1 cellular context compared by ENCODE assay signal in genomic region chr19:1252818-1253513, GRCh38.
TF ChIP-seq lines count a peak whose summit lies in the region.

No MANE protein-coding gene starts in this region.

TF ChIP-seq in GM23338, 12 proteins besides CTCF, POLR2A, EP300 and RAD21 (continued from another document):
- TF ChIP-seq ZNF462 (CRISPR knock-in tag; IDR thresholded peaks at IDR 0.05) (no peak), NANOG (IDR thresholded peaks at IDR 0.05; ENCODE audit: borderline replicate concordance) (no peak), ZNF331 (CRISPR knock-in tag; IDR thresholded peaks at IDR 0.05; ENCODE audit: low read depth) (no peak), REST (IDR thresholded peaks at IDR 0.05; ENCODE audit: unreplicated experiment) (no peak), EZH2phosphoT487 (IDR thresholded peaks at IDR 0.05; ENCODE audit: unreplicated experiment) (no peak), CREB1 (CRISPR knock-in tag; IDR thresholded peaks at IDR 0.05; ENCODE audit: low read depth) (no peak), STAT1 (IDR thresholded peaks at IDR 0.05; ENCODE audit: unreplicated experiment) (no peak), ZNF114 (CRISPR knock-in tag; IDR thresholded peaks at IDR 0.05) (no peak), JUNB (IDR thresholded peaks at IDR 0.05; ENCODE audit: unreplicated experiment) (no peak), POLR2AphosphoS5 (IDR thresholded peaks at IDR 0.05; ENCODE audit: low read depth) (no peak), EZH2 (IDR thresholded peaks at IDR 0.05; ENCODE audit: low read depth, unreplicated experiment) (no peak)
